In the genomic region with DNA sequence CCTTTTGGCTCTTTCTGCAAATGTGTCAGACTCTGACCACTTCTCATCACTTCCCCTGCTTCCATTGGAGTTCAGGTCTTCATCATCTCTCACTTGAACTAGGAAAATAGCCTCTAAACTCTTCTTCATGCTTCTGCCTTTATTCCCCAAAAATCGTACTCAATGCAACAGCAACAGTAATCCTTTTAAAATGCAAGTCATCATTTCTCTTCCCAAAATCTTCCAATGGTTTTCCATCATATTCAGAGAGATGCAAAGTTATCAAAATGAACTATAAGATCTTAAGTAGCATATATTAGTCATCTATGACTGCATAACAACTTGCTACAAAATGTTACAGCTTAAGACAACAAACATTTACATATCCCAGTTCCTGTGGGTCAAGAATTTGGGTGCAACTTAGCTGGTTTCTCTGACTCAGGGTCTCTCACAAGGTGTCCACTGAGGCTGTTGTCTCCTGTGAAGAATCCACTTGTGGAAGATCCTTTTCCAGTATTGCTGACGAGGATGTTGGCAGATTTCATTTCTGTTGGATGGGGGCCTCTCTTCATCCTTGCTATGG, we compare ENCODE assay signal across 1 cellular context.
TF ChIP-seq lines count a peak whose summit lies in the region.

No MANE protein-coding gene starts in this region.

TF ChIP-seq in SK-N-SH, 30 proteins besides CTCF, POLR2A, EP300 and RAD21:
- TF ChIP-seq SIN3A (IDR thresholded peaks at IDR 0.05; ENCODE audit: borderline replicate concordance, low read depth, low read length) (no peak), TEAD4 (IDR thresholded peaks at IDR 0.05; ENCODE audit: borderline replicate concordance, insufficient read depth) (no peak), POLR2AphosphoS5 (IDR thresholded peaks at IDR 0.05; ENCODE audit: low read depth, low read length) (no peak), RXRA (IDR thresholded peaks at IDR 0.05; ENCODE audit: borderline replicate concordance, low read depth) (no peak), ELF1 (IDR thresholded peaks at IDR 0.05) (no peak), EZH2phosphoT487 (IDR thresholded peaks at IDR 0.05; ENCODE audit: borderline replicate concordance, low read depth) (no peak), FOXM1 (IDR thresholded peaks at IDR 0.05; ENCODE audit: low read depth) (no peak), TAF1 (IDR thresholded peaks at IDR 0.05; ENCODE audit: borderline replicate concordance, low read depth, low read length) (no peak), RCOR1 (IDR thresholded peaks at IDR 0.05; ENCODE audit: low read length) (no peak), FOSL2 (IDR thresholded peaks at IDR 0.05; ENCODE audit: borderline replicate concordance, low read depth) (no peak), NRF1 (IDR thresholded peaks at IDR 0.05; ENCODE audit: low read depth, low read length) (no peak), SMC3 (IDR thresholded peaks at IDR 0.05; ENCODE audit: low read depth, low read length) (no peak), MXI1 (IDR thresholded peaks at IDR 0.05; ENCODE audit: low read depth, low read length) (no peak), FOXJ3 (CRISPR knock-in tag; IDR thresholded peaks at IDR 0.05) (no peak)
- TF ChIP-seq, protein P1, sequence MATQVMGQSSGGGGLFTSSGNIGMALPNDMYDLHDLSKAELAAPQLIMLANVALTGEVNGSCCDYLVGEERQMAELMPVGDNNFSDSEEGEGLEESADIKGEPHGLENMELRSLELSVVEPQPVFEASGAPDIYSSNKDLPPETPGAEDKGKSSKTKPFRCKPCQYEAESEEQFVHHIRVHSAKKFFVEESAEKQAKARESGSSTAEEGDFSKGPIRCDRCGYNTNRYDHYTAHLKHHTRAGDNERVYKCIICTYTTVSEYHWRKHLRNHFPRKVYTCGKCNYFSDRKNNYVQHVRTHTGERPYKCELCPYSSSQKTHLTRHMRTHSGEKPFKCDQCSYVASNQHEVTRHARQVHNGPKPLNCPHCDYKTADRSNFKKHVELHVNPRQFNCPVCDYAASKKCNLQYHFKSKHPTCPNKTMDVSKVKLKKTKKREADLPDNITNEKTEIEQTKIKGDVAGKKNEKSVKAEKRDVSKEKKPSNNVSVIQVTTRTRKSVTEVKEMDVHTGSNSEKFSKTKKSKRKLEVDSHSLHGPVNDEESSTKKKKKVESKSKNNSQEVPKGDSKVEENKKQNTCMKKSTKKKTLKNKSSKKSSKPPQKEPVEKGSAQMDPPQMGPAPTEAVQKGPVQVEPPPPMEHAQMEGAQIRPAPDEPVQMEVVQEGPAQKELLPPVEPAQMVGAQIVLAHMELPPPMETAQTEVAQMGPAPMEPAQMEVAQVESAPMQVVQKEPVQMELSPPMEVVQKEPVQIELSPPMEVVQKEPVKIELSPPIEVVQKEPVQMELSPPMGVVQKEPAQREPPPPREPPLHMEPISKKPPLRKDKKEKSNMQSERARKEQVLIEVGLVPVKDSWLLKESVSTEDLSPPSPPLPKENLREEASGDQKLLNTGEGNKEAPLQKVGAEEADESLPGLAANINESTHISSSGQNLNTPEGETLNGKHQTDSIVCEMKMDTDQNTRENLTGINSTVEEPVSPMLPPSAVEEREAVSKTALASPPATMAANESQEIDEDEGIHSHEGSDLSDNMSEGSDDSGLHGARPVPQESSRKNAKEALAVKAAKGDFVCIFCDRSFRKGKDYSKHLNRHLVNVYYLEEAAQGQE (IDR thresholded peaks at IDR 0.05; ENCODE audit: low read depth, low read length): no peak
- TF ChIP-seq, protein P2, sequence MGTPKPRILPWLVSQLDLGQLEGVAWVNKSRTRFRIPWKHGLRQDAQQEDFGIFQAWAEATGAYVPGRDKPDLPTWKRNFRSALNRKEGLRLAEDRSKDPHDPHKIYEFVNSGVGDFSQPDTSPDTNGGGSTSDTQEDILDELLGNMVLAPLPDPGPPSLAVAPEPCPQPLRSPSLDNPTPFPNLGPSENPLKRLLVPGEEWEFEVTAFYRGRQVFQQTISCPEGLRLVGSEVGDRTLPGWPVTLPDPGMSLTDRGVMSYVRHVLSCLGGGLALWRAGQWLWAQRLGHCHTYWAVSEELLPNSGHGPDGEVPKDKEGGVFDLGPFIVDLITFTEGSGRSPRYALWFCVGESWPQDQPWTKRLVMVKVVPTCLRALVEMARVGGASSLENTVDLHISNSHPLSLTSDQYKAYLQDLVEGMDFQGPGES (IDR thresholded peaks at IDR 0.05; ENCODE audit: low read depth, low read length): no peak
- TF ChIP-seq, protein P3, sequence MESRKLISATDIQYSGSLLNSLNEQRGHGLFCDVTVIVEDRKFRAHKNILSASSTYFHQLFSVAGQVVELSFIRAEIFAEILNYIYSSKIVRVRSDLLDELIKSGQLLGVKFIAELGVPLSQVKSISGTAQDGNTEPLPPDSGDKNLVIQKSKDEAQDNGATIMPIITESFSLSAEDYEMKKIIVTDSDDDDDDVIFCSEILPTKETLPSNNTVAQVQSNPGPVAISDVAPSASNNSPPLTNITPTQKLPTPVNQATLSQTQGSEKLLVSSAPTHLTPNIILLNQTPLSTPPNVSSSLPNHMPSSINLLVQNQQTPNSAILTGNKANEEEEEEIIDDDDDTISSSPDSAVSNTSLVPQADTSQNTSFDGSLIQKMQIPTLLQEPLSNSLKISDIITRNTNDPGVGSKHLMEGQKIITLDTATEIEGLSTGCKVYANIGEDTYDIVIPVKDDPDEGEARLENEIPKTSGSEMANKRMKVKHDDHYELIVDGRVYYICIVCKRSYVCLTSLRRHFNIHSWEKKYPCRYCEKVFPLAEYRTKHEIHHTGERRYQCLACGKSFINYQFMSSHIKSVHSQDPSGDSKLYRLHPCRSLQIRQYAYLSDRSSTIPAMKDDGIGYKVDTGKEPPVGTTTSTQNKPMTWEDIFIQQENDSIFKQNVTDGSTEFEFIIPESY (IDR thresholded peaks at IDR 0.05; ENCODE audit: borderline replicate concordance, low read depth): no peak
